In genomic region chr4:33187035-33187434, GRCh38 we compare ENCODE assay signal across 15 cellular contexts.
A peak's percentile ranks its signal among the peaks of the same experiment; 100 is the strongest.
DNase-seq lines count a peak whose midpoint lies in the region; ATAC-seq and TF ChIP-seq lines count a peak whose summit lies in the region.
"Had no signal": no experiment of that assay in that cellular context is flagged by ENCODE, and none has a peak within 500 bp of the region (broad histone marks: within the 10 kb centered on the region; RNA-seq: fewer than 3 reads in every experiment).

No MANE protein-coding gene starts in this region.

- DNase-seq in islet precursor cell = no peak
- no peak for DNase-seq in NCI-H2196 (lab: John Stamatoyannopoulos, UW; ENCODE audit: unreplicated experiment)
- no peak for DNase-seq in middle frontal gyrus (ENCODE audit: extremely low spot score, low spot score)
- DNase-seq in BE2C = no peak
- DNase-seq: activated CD4-positive, alpha-beta T cell treated with anti-CD3 and anti-CD28 coated beads for 1 hour; activated gamma-delta T cell treated with Interleukin-2 at 50 U/mL for 16 hours; naive thymus-derived CD8-positive, alpha-beta T cell; NCI-H146; spleen; stimulated activated naive CD4-positive, alpha-beta T cell had no signal

- no peaks in the 10 kb centered on the region for H3K36me3 ChIP-seq in BE2C
- H3K36me3 ChIP-seq: SJSA1, spleen had no signal

- no peaks in the 10 kb centered on the region for H3K4me1 ChIP-seq in BE2C
- H3K4me1 ChIP-seq: SJSA1, spleen had no signal

- ATAC-seq in GM18511 (IDR thresholded peaks at IDR 0.05; ENCODE audit: unreplicated experiment) = peak; percentile 47
- ATAC-seq in GM19467 (IDR thresholded peaks at IDR 0.05; ENCODE audit: unreplicated experiment) = peak; percentile 35
- peak; percentile 33 for ATAC-seq in HG02763 (IDR thresholded peaks at IDR 0.05; ENCODE audit: unreplicated experiment)
- peak; percentile 44 for ATAC-seq in HG03457 (IDR thresholded peaks at IDR 0.05; ENCODE audit: unreplicated experiment)
- ATAC-seq: naive thymus-derived CD8-positive, alpha-beta T cell had no signal

- no peak overlapping the region for H3K4me3 ChIP-seq in BE2C (ENCODE audit: low read depth, low read length)
- H3K4me3 ChIP-seq: SJSA1, spleen had no signal

- no peaks in the 10 kb centered on the region for H3K9me3 ChIP-seq in BE2C
- H3K9me3 ChIP-seq: SJSA1 had no signal

- TF ChIP-seq CTCF in BE2C (IDR thresholded peaks at IDR 0.05; ENCODE audit: low read depth, low read length) = no peak

- H3K27me3 ChIP-seq in BE2C = no peaks in the 10 kb centered on the region
- H3K27me3 ChIP-seq: SJSA1, spleen had no signal
